ENCODE assay signal across 21 cellular contexts in genomic region chr14:98217530-98217929, GRCh38.
"Had no signal": no experiment of that assay in that cellular context is flagged by ENCODE, and none has a peak within 500 bp of the region (broad histone marks: within the 10 kb centered on the region; RNA-seq: fewer than 3 reads in every experiment).

No MANE protein-coding gene starts in this region.

- H3K36me3 ChIP-seq: left ventricle myocardium inferior, ovary, sigmoid colon, spleen, suprapubic skin, thoracic aorta, tibial nerve, uterus had no signal

- ATAC-seq: left colon; mucosa of descending colon; naive thymus-derived CD4-positive, alpha-beta T cell; natural killer cell treated with Interleukin-12 subunit alpha and Interleukin-12 subunit beta and Interleukin-15 and Interleukin-18, amount 100 ng/mL, for 72 hours; right cardiac atrium; stimulated activated effector memory CD8-positive, alpha-beta T cell treated with anti-CD3 and anti-CD28 coated beads, Interleukin-12 subunit alpha, Interleukin-12 subunit beta, amount 100 ng/mL, for 72 hours had no signal

- H3K4me1 ChIP-seq: left ventricle myocardium inferior, sigmoid colon, spleen, suprapubic skin, tibial nerve, uterus had no signal

- H3K27me3 ChIP-seq: ovary, sigmoid colon, tibial nerve, uterus had no signal

- DNase-seq: hippocampal formation; kidney; left colon; left ventricle myocardium inferior; midbrain; mucosa of descending colon; naive thymus-derived CD4-positive, alpha-beta T cell; ovary; right cardiac atrium; sigmoid colon; small intestine; spleen; stimulated activated CD4-positive, alpha-beta T cell treated with anti-CD3 and anti-CD28 coated beads, Interleukin-4, amount 100 ng/mL, for 24 hours; stimulated activated naive CD4-positive, alpha-beta T cell; uterus had no signal

- H3K4me3 ChIP-seq: left ventricle myocardium inferior, lung, mucosa of descending colon, ovary, sigmoid colon, spleen, suprapubic skin, thoracic aorta, tibial nerve, uterus had no signal

- H3K27ac ChIP-seq: left ventricle myocardium inferior, ovary, sigmoid colon, spleen, suprapubic skin, thoracic aorta, tibial nerve, uterus had no signal

- H3K9me3 ChIP-seq: left ventricle myocardium inferior, mucosa of descending colon, ovary, sigmoid colon, spleen, suprapubic skin, thoracic aorta, tibial nerve, uterus had no signal
